Comparison of ENCODE assay signal across 34 cellular contexts in the genomic region with DNA sequence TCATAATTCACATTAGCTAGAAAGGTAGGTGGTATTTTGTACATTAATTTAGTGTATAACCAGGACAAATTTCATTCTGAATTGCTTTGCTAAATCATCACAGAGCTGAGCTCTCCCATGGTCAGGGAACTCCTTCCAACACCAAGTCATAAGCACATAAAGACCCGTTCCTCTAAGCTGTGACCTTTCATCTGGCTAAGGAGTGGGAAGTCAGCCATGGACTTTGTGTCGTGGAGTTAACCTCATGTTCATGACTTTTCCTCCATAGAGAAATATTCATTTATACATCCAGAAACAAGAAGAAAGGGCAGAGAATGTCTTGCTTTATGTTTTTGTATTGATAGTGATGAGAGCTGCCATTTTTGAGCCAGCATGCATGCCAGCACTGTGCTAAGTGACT.
"Had no signal": no experiment of that assay in that cellular context is flagged by ENCODE, and none has a peak within 500 bp of the region (broad histone marks: within the 10 kb centered on the region; RNA-seq: fewer than 3 reads in every experiment).

No MANE protein-coding gene starts in this region.

- H3K27ac Mint-ChIP-seq: activated naive CD8-positive, alpha-beta T cell; effector memory CD8-positive, alpha-beta T cell; naive thymus-derived CD4-positive, alpha-beta T cell; stimulated activated naive B cell treated with anti-CD40 and anti-IgM and Interleukin-4, amounts not matched to agents 10 μg/mL and 1 μg/mL and 100 μg/mL, for 72 hours; T-helper 1 cell treated with Interleukin-12 subunit alpha and Interleukin-12 subunit beta and Interleukin-4 antibody, amounts not matched to agents 30 μg/mL and 1 μg/mL, for 36 hours had no signal

- H3K36me3 ChIP-seq: adrenal gland, ascending aorta, pancreas, prostate gland, sigmoid colon had no signal

- FAIRE-seq: pancreas, TTC549 had no signal

- H3K27ac ChIP-seq: adrenal gland, ascending aorta, cardiac muscle cell, coronary artery, heart left ventricle, pancreas, prostate gland, sigmoid colon, tibial nerve, VCaP had no signal

- H3K4me3 ChIP-seq: adrenal gland, ascending aorta, cardiac muscle cell, coronary artery, heart left ventricle, pancreas, prostate gland, sigmoid colon, smooth muscle cell, tibial nerve had no signal

- H3K27me3 ChIP-seq: adrenal gland, ascending aorta, cardiac muscle cell, heart left ventricle, pancreas, sigmoid colon, tibial nerve had no signal

- H3K4me2 ChIP-seq: smooth muscle cell had no signal

- H3K27me3 Mint-ChIP-seq: activated naive CD8-positive, alpha-beta T cell; brain; effector memory CD8-positive, alpha-beta T cell; naive thymus-derived CD4-positive, alpha-beta T cell; stimulated activated naive B cell treated with anti-CD40 and anti-IgM and Interleukin-4, amounts not matched to agents 10 μg/mL and 1 μg/mL and 100 μg/mL, for 72 hours had no signal

- H3K4me3 Mint-ChIP-seq: activated naive CD8-positive, alpha-beta T cell; brain; effector memory CD8-positive, alpha-beta T cell; naive thymus-derived CD4-positive, alpha-beta T cell; neural crest cell; stimulated activated naive B cell treated with anti-CD40 and anti-IgM and Interleukin-4, amounts not matched to agents 10 μg/mL and 1 μg/mL and 100 μg/mL, for 72 hours; T-helper 1 cell treated with Interleukin-12 subunit alpha and Interleukin-12 subunit beta and Interleukin-4 antibody, amounts not matched to agents 30 μg/mL and 1 μg/mL, for 36 hours had no signal

- H3K4me1 ChIP-seq: ascending aorta, prostate gland, sigmoid colon, tibial nerve had no signal

- H3K9me3 ChIP-seq: adrenal gland, ascending aorta, heart left ventricle, pancreas, prostate gland, sigmoid colon, tibial nerve had no signal

- DNase-seq: activated CD4-positive, alpha-beta T cell treated with anti-CD3 and anti-CD28 coated beads for 4 hours; activated CD4-positive, alpha-beta T cell treated with anti-CD3 and anti-CD28 coated beads, Interleukin-2, amount 50 U/mL, for 4 hours; activated effector memory CD4-positive, alpha-beta T cell treated with Interleukin-2 at 50 U/mL for 16 hours; activated naive CD4-positive, alpha-beta T cell treated with Interleukin-2 at 50 U/mL for 16 hours; activated T-cell treated with anti-CD3 and anti-CD28 coated beads for 4 hours; adrenal gland; cerebellar nuclear complex; effector memory CD8-positive, alpha-beta T cell; foreskin fibroblast; heart left ventricle; kidney glomerular epithelial cell; midbrain; naive thymus-derived CD4-positive, alpha-beta T cell; nucleus accumbens; pancreas; retina; sigmoid colon; stimulated activated CD4-positive, alpha-beta T cell treated with anti-CD3 and anti-CD28 coated beads, Interleukin-15, amount 100 ng/mL, for 24 hours; stimulated activated CD4-positive, alpha-beta T cell treated with anti-CD3 and anti-CD28 coated beads, Interleukin-2, amount 100 ng/mL, for 24 hours; stimulated activated naive B cell treated with anti-CD40 and anti-IgM and Interleukin-4, amounts not matched to agents 10 μg/mL and 1 μg/mL and 100 μg/mL, for 72 hours; T-helper 9 cell had no signal

- H3K9me3 Mint-ChIP-seq: brain; effector memory CD8-positive, alpha-beta T cell; naive thymus-derived CD4-positive, alpha-beta T cell; neural crest cell; stimulated activated naive B cell treated with anti-CD40 and anti-IgM and Interleukin-4, amounts not matched to agents 10 μg/mL and 1 μg/mL and 100 μg/mL, for 72 hours; T-helper 1 cell treated with Interleukin-12 subunit alpha and Interleukin-12 subunit beta and Interleukin-4 antibody, amounts not matched to agents 30 μg/mL and 1 μg/mL, for 36 hours had no signal

- ATAC-seq: effector memory CD8-positive, alpha-beta T cell; esophagus mucosa; heart left ventricle; naive thymus-derived CD4-positive, alpha-beta T cell had no signal

- H3K4me1 Mint-ChIP-seq: neural crest cell had no signal
